ENCODE assay signal across 16 cellular contexts in the genomic region with DNA sequence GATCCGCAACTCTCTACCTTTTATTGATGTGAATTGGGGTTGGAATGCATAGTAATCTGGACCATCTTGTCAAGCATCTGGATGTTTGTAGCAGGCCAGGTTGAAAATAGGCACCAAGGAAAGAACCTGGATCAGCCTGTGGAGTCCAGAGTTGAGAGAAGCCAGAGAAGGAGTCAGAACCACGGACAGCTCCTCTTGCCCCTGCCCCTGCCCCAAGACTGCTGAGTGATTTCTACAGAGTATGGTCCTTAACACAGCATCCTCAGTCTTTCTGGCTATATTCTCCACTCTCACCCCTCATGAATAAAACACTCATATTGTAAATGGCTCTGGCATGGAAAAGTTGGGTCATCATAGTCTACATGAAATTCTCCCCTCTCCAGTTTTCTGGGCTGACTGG.
DNase-seq lines count a peak whose midpoint lies in the region; ATAC-seq and TF ChIP-seq lines count a peak whose summit lies in the region.
"Had no signal": no experiment of that assay in that cellular context is flagged by ENCODE, and none has a peak within 500 bp of the region (broad histone marks: within the 10 kb centered on the region; RNA-seq: fewer than 3 reads in every experiment).

No MANE protein-coding gene starts in this region.

- peaks cover 7% of the 10 kb centered on the region for H3K27me3 Mint-ChIP-seq in activated naive CD4-positive, alpha-beta T cell treated with anti-CD3 and anti-CD28 coated beads for 36 hours (ENCODE audit: low read depth)
- peaks cover 8% of the 10 kb centered on the region for H3K27me3 Mint-ChIP-seq in neural progenitor cell (ENCODE audit: insufficient read depth, low read depth)
- H3K27me3 Mint-ChIP-seq: stimulated activated naive CD8-positive, alpha-beta T cell treated with anti-CD3 and anti-CD28 coated beads, Interleukin-15, amount 100 ng/mL, for 72 hours had no signal

- peaks cover 53% of the 10 kb centered on the region for H3K27me3 ChIP-seq in neural progenitor cell
- H3K27me3 ChIP-seq in prostate gland (replicated peaks; ENCODE audit: insufficient read depth) = peaks cover 3% of the 10 kb centered on the region
- H3K27me3 ChIP-seq: gastroesophageal sphincter had no signal

- no peak for ATAC-seq in HG03571 (IDR thresholded peaks at IDR 0.05; ENCODE audit: unreplicated experiment)
- ATAC-seq: gastroesophageal sphincter; naive thymus-derived CD4-positive, alpha-beta T cell; sciatic nerve; stimulated activated naive CD8-positive, alpha-beta T cell treated with anti-CD3 and anti-CD28 coated beads, Interleukin-15, amount 100 ng/mL, for 72 hours had no signal

- H3F3A ChIP-seq in neural progenitor cell (ENCODE audit: low read depth) = no peaks in the 10 kb centered on the region

- H4K20me1 ChIP-seq in neural progenitor cell (ENCODE audit: low read depth) = peaks cover 21% of the 10 kb centered on the region

- CTCF ChIA-PET in activated naive CD4-positive, alpha-beta T cell treated with anti-CD3 and anti-CD28 coated beads for 36 hours (lab: Charles Lee) = no interaction called here

- no peak for TF ChIP-seq POLR2A in prostate gland (IDR thresholded peaks at IDR 0.05)

- intact Hi-C loops in activated naive CD4-positive, alpha-beta T cell treated with anti-CD3 and anti-CD28 coated beads for 36 hours (cut with micrococcal nuclease) = no loop called here
- intact Hi-C loops in prostate gland (cut with DNase I) = no loop called here

- no peaks in the 10 kb centered on the region for H3K36me3 Mint-ChIP-seq in activated naive CD4-positive, alpha-beta T cell treated with anti-CD3 and anti-CD28 coated beads for 36 hours (ENCODE audit: low read depth)
- no peaks in the 10 kb centered on the region for H3K36me3 Mint-ChIP-seq in neural progenitor cell
- H3K36me3 Mint-ChIP-seq: naive thymus-derived CD4-positive, alpha-beta T cell had no signal

- no peaks in the 10 kb centered on the region for H3K9me3 Mint-ChIP-seq in activated naive CD4-positive, alpha-beta T cell treated with anti-CD3 and anti-CD28 coated beads for 36 hours
- no peaks in the 10 kb centered on the region for H3K9me3 Mint-ChIP-seq in neural progenitor cell
- H3K9me3 Mint-ChIP-seq: activated T-cell treated with anti-CD3 and anti-CD28 coated beads, Interleukin-2, amount 50 U/mL, for 24 hours had no signal

- no peak overlapping the region for H3K4me3 ChIP-seq in choroid plexus epithelial cell (ENCODE audit: low read depth, low read length)
- no peak overlapping the region for H3K4me3 ChIP-seq in neural progenitor cell
- no peak overlapping the region for H3K4me3 ChIP-seq in prostate gland
- H3K4me3 ChIP-seq: gastroesophageal sphincter had no signal

- H3K4me2 ChIP-seq in neural progenitor cell = no peak overlapping the region

- H3K36me3 ChIP-seq in neural progenitor cell = no peaks in the 10 kb centered on the region
- H3K36me3 ChIP-seq in prostate gland = no peaks in the 10 kb centered on the region
- H3K36me3 ChIP-seq: gastroesophageal sphincter had no signal

- no peak overlapping the region for H3K4me3 Mint-ChIP-seq in activated naive CD4-positive, alpha-beta T cell treated with anti-CD3 and anti-CD28 coated beads for 36 hours
- H3K4me3 Mint-ChIP-seq in neural progenitor cell = no peak overlapping the region
- H3K4me3 Mint-ChIP-seq: activated T-cell treated with anti-CD3 and anti-CD28 coated beads, Interleukin-2, amount 50 U/mL, for 24 hours; naive thymus-derived CD4-positive, alpha-beta T cell; stimulated activated naive CD8-positive, alpha-beta T cell treated with anti-CD3 and anti-CD28 coated beads, Interleukin-15, amount 100 ng/mL, for 72 hours had no signal

- H3K4me1 ChIP-seq in neural progenitor cell (no peaks in the 10 kb centered on the region), prostate gland (replicated peaks) (no peaks in the 10 kb centered on the region)
- H3K4me1 ChIP-seq: gastroesophageal sphincter had no signal

- peak; percentile 38 for DNase-seq in activated naive CD4-positive, alpha-beta T cell treated with anti-CD3 and anti-CD28 coated beads for 36 hours
- no peak for DNase-seq in activated naive CD4-positive, alpha-beta T cell treated with Interleukin-2 at 50 U/mL for 16 hours
- DNase-seq in MV-4-11 (lab: John Stamatoyannopoulos, UW) (peak; percentile 1), choroid plexus epithelial cell (ENCODE audit: low read depth) (peak; percentile 13), neural progenitor cell (ENCODE audit: low spot score) (peak; percentile 77), prostate gland (ENCODE audit: low spot score) (no peak), retina (no peak)
- DNase-seq: activated T-cell treated with anti-CD3 and anti-CD28 coated beads, Interleukin-2, amount 50 U/mL, for 24 hours; effector CD8-positive, alpha-beta T cell; KG1; naive thymus-derived CD4-positive, alpha-beta T cell; NCI-H2081 treated with DMSO at 0.1 percent for 48 hours; stimulated activated naive CD8-positive, alpha-beta T cell treated with anti-CD3 and anti-CD28 coated beads, Interleukin-15, amount 100 ng/mL, for 72 hours had no signal

- no peaks in the 10 kb centered on the region for H3K79me2 ChIP-seq in neural progenitor cell (ENCODE audit: low read depth)

- no peak for TF ChIP-seq CTCF in choroid plexus epithelial cell (conservative IDR thresholded peaks at IDR 0.05; ENCODE audit: low read depth, low read length)
- no peak for TF ChIP-seq CTCF in neural progenitor cell (IDR thresholded peaks at IDR 0.05)
- TF ChIP-seq CTCF in prostate gland (IDR thresholded peaks at IDR 0.05) = no peak

- WGBS in prostate gland = 16% methylated on average over 2 of the region's 2 CpGs

- no peak overlapping the region for H3K27ac Mint-ChIP-seq in activated naive CD4-positive, alpha-beta T cell treated with anti-CD3 and anti-CD28 coated beads for 36 hours
- H3K27ac Mint-ChIP-seq in neural progenitor cell = no peak overlapping the region
- H3K27ac Mint-ChIP-seq: activated T-cell treated with anti-CD3 and anti-CD28 coated beads, Interleukin-2, amount 50 U/mL, for 24 hours; naive thymus-derived CD4-positive, alpha-beta T cell; stimulated activated naive CD8-positive, alpha-beta T cell treated with anti-CD3 and anti-CD28 coated beads, Interleukin-15, amount 100 ng/mL, for 72 hours had no signal

- H2AFZ ChIP-seq in neural progenitor cell (replicated peaks) = no peak overlapping the region

- no peaks in the 10 kb centered on the region for H3K4me1 Mint-ChIP-seq in activated naive CD4-positive, alpha-beta T cell treated with anti-CD3 and anti-CD28 coated beads for 36 hours (ENCODE audit: low read depth)
- no peaks in the 10 kb centered on the region for H3K4me1 Mint-ChIP-seq in neural progenitor cell
- H3K4me1 Mint-ChIP-seq: stimulated activated naive CD8-positive, alpha-beta T cell treated with anti-CD3 and anti-CD28 coated beads, Interleukin-15, amount 100 ng/mL, for 72 hours had no signal

- H3K9ac ChIP-seq in neural progenitor cell = no peak overlapping the region

- H3K9me3 ChIP-seq in neural progenitor cell (ENCODE audit: low read depth) (no peaks in the 10 kb centered on the region), prostate gland (no peaks in the 10 kb centered on the region)
- H3K9me3 ChIP-seq: gastroesophageal sphincter had no signal

- no peak overlapping the region for H3K27ac ChIP-seq in neural progenitor cell
- H3K27ac ChIP-seq in prostate gland = no peak overlapping the region
- H3K27ac ChIP-seq: gastroesophageal sphincter had no signal

Comparison
In these comparisons a context has a peak if more than half of its experiments do, and no peak if none do; other contexts are left out.
1. DNase-seq: peak in activated naive CD4-positive, alpha-beta T cell treated with anti-CD3 and anti-CD28 coated beads for 36 hours (single experiment), MV-4-11 (single experiment), choroid plexus epithelial cell (single experiment) and neural progenitor cell (single experiment); none in activated naive CD4-positive, alpha-beta T cell treated with Interleukin-2 at 50 U/mL for 16 hours (single experiment), prostate gland (single experiment) and retina (single experiment).